ENCODE assay signal across 27 cellular contexts in the genomic region with DNA sequence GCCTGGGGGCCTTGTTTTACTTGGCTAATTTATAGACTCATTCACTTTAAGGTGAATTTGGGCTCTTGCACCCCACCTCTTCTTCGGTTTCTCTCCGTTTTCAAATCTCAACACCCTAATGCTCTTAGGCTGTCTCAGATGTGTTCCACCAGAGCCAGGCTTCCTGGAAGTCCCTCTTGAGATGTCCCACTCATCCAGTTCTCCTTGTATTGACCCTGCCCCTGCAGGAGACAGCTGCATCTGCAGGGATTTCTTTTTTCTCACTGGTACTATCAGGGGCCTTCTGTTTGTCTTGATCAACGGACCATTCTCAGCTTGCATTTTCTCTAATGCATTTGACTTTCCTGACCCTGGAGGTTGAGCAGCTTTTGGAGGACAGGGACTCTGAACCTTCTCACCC.
"Had no signal": no experiment of that assay in that cellular context is flagged by ENCODE, and none has a peak within 500 bp of the region (broad histone marks: within the 10 kb centered on the region; RNA-seq: fewer than 3 reads in every experiment).

No MANE protein-coding gene starts in this region.

- H3K27ac Mint-ChIP-seq: activated CD4-positive, alpha-beta memory T cell treated with anti-CD3 and anti-CD28 coated beads, Interleukin-2, amount 10 ng/mL, durations not matched to agents 7 days and 5 days; activated CD4-positive, alpha-beta T cell treated with anti-CD3 and anti-CD28 coated beads for 36 hours; activated CD4-positive, alpha-beta T cell treated with anti-CD3 and anti-CD28 coated beads, Interleukin-2, amount 10 ng/mL, durations not matched to agents 24 days and 14 days; activated naive CD4-positive, alpha-beta T cell treated with anti-CD3 and anti-CD28 coated beads, Interleukin-2, amount 10 ng/mL, durations not matched to agents 7 days and 5 days; activated naive CD4-positive, alpha-beta T cell treated with anti-CD3 and anti-CD28 coated beads, Interleukin-2, amount 50 U/mL, for 72 hours; activated naive CD8-positive, alpha-beta T cell treated with anti-CD3 and anti-CD28 coated beads, Interleukin-2, amount 10 ng/mL, durations not matched to agents 7 days and 5 days; activated T-cell treated with anti-CD3 and anti-CD28 coated beads, Interleukin-2, amount 50 U/mL, for 24 hours; activated T-cell treated with anti-CD3 and anti-CD28 coated beads, Interleukin-2, amount 50 U/mL, for 72 hours; brain; T-helper 17 cell; T-helper 2 cell treated with Interferon-gamma antibody and Interleukin-4, amounts not matched to agents 5 μg/mL and 100 μg/mL, for 36 hours had no signal

- DNase-seq: activated CD4-positive, alpha-beta memory T cell treated with anti-CD3 and anti-CD28 coated beads, Interleukin-2, amount 10 ng/mL, durations not matched to agents 7 days and 5 days; activated CD4-positive, alpha-beta T cell treated with anti-CD3 and anti-CD28 coated beads for 36 hours; activated CD4-positive, alpha-beta T cell treated with anti-CD3 and anti-CD28 coated beads, Interleukin-2, amount 10 ng/mL, durations not matched to agents 24 days and 14 days; activated CD4-positive, CD25-positive, alpha-beta regulatory T cell; activated CD4-positive, CD25-positive, alpha-beta regulatory T cell treated with anti-CD3 and anti-CD28 coated beads, Interleukin-2, amount 50 U/mL, for 72 hours; activated CD8-positive, alpha-beta memory T cell treated with anti-CD3 and anti-CD28 coated beads, Interleukin-2, amount 50 U/mL, for 48 hours; activated gamma-delta T cell; activated naive CD4-positive, alpha-beta T cell; activated naive CD4-positive, alpha-beta T cell treated with anti-CD3 and anti-CD28 coated beads, Interleukin-2, amount 10 ng/mL, durations not matched to agents 7 days and 5 days; activated naive CD8-positive, alpha-beta T cell treated with anti-CD3 and anti-CD28 coated beads, Interleukin-2, amount 10 ng/mL, durations not matched to agents 7 days and 5 days; activated T-cell treated with anti-CD3 and anti-CD28 coated beads for 4 hours; activated T-cell treated with anti-CD3 and anti-CD28 coated beads, Interleukin-2, amount 50 U/mL, for 24 hours; activated T-cell treated with anti-CD3 and anti-CD28 coated beads, Interleukin-2, amount 50 U/mL, for 72 hours; central memory CD4-positive, alpha-beta T cell; cerebellar nuclear complex; colonic mucosa; effector CD8-positive, alpha-beta T cell; foreskin keratinocyte; gastrocnemius medialis; head of caudate nucleus; T-helper 1 cell; T-helper 17 cell; T1000; WERI-Rb-1 had no signal

- H3K4me3 Mint-ChIP-seq: activated CD4-positive, alpha-beta memory T cell treated with anti-CD3 and anti-CD28 coated beads, Interleukin-2, amount 10 ng/mL, durations not matched to agents 7 days and 5 days; activated CD4-positive, alpha-beta T cell treated with anti-CD3 and anti-CD28 coated beads for 36 hours; activated CD4-positive, alpha-beta T cell treated with anti-CD3 and anti-CD28 coated beads, Interleukin-2, amount 10 ng/mL, durations not matched to agents 24 days and 14 days; activated naive CD4-positive, alpha-beta T cell treated with anti-CD3 and anti-CD28 coated beads, Interleukin-2, amount 10 ng/mL, durations not matched to agents 7 days and 5 days; activated naive CD8-positive, alpha-beta T cell treated with anti-CD3 and anti-CD28 coated beads, Interleukin-2, amount 10 ng/mL, durations not matched to agents 7 days and 5 days; activated T-cell treated with anti-CD3 and anti-CD28 coated beads, Interleukin-2, amount 50 U/mL, for 24 hours; activated T-cell treated with anti-CD3 and anti-CD28 coated beads, Interleukin-2, amount 50 U/mL, for 72 hours; brain; T-helper 17 cell; T-helper 2 cell treated with Interferon-gamma antibody and Interleukin-4, amounts not matched to agents 5 μg/mL and 100 μg/mL, for 36 hours had no signal

- H3K27me3 Mint-ChIP-seq: activated CD4-positive, alpha-beta memory T cell treated with anti-CD3 and anti-CD28 coated beads, Interleukin-2, amount 10 ng/mL, durations not matched to agents 7 days and 5 days; activated CD4-positive, alpha-beta T cell treated with anti-CD3 and anti-CD28 coated beads for 36 hours; activated CD4-positive, alpha-beta T cell treated with anti-CD3 and anti-CD28 coated beads, Interleukin-2, amount 10 ng/mL, durations not matched to agents 24 days and 14 days; activated naive CD4-positive, alpha-beta T cell treated with anti-CD3 and anti-CD28 coated beads, Interleukin-2, amount 10 ng/mL, durations not matched to agents 7 days and 5 days; activated naive CD8-positive, alpha-beta T cell treated with anti-CD3 and anti-CD28 coated beads, Interleukin-2, amount 10 ng/mL, durations not matched to agents 7 days and 5 days; activated T-cell treated with anti-CD3 and anti-CD28 coated beads, Interleukin-2, amount 50 U/mL, for 24 hours; T-helper 17 cell had no signal

- H3K4me1 Mint-ChIP-seq: activated CD4-positive, alpha-beta memory T cell treated with anti-CD3 and anti-CD28 coated beads, Interleukin-2, amount 10 ng/mL, durations not matched to agents 7 days and 5 days; activated CD4-positive, alpha-beta T cell treated with anti-CD3 and anti-CD28 coated beads for 36 hours; activated CD4-positive, alpha-beta T cell treated with anti-CD3 and anti-CD28 coated beads, Interleukin-2, amount 10 ng/mL, durations not matched to agents 24 days and 14 days; activated naive CD4-positive, alpha-beta T cell treated with anti-CD3 and anti-CD28 coated beads, Interleukin-2, amount 10 ng/mL, durations not matched to agents 7 days and 5 days; activated naive CD8-positive, alpha-beta T cell treated with anti-CD3 and anti-CD28 coated beads, Interleukin-2, amount 10 ng/mL, durations not matched to agents 7 days and 5 days; T-helper 17 cell had no signal

- H3K36me3 Mint-ChIP-seq: activated naive CD4-positive, alpha-beta T cell treated with anti-CD3 and anti-CD28 coated beads, Interleukin-2, amount 10 ng/mL, durations not matched to agents 7 days and 5 days; activated naive CD8-positive, alpha-beta T cell treated with anti-CD3 and anti-CD28 coated beads, Interleukin-2, amount 10 ng/mL, durations not matched to agents 7 days and 5 days had no signal
